8 cellular contexts compared by ENCODE assay signal in the genomic region with DNA sequence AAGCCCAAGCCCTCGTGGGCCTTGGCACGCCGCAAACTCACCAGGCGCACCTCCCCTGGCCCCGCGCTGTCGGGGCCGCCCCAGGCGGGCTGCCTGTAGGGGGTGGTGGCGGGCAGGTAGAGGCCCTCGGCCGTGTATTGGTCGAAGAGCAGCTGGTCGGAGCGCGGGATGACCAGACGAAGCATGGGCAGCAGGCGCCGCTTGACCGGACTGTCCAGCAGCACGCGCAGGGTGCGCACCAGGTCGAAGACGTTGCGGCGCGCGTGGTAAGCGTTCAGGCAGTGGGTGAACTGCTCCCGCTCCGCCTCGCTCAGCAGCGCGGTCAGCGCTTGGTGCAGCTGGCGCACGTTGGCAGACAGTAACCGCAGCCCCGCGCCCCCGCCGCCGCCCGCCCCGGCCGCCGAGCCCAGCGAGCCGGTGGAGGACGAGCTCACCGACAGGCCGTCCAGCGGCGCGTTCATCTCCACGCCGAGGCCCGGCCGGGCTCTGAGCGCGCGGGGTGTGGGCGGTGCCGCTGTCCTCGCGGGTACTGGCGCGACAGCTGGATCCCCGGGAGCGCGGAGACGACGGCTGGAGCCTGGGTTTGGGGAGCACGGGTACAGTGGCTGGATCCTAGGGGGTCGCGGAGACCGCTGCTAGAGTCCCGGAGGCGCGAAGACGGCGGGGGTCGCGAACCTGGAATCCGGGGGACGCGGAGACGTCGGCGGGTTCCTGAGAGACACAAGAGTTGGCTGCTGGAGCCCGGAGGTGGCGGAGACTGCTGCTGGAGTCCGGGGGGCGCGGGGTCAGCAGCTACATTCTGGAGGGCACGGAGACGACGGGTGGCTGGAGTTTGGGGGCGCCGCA. TPM values are rescaled to one million over a fixed set of nuclear protein-coding genes. Genes with fewer than 3 reads are reported as not detected.
DNase-seq lines count a peak whose midpoint lies in the region; ATAC-seq and TF ChIP-seq lines count a peak whose summit lies in the region.

No MANE protein-coding gene starts in this region.

- H3K36me3 Mint-ChIP-seq in WTC11, result no peaks in the 10 kb centered on the region

- DNase-seq in AG09309 (ENCODE audit: low read depth) (no peak), HEK293T (ENCODE audit: extremely low spot score) (peak; percentile 39), WTC11 (ENCODE audit: low spot score) (peak; percentile 69), left kidney (ENCODE audit: low read depth, low spot score) (peak; percentile 84), NCI-H446 treated with DMSO at 0.1 percent for 48 hours (lab: John Stamatoyannopoulos, UW) (no peak)
- peak; percentile 42 to 57 for DNase-seq in stimulated activated CD4-positive, alpha-beta T cell treated with anti-CD3 and anti-CD28 coated beads, Interleukin-2, amount 100 ng/mL, for 24 hours

- ATAC-seq in WTC11 (peak; percentile 20), GM21825 (IDR thresholded peaks at IDR 0.05; ENCODE audit: unreplicated experiment) (no peak)

- peak overlapping the region; percentile 93 for H3K4me3 ChIP-seq in AG09309 (ENCODE audit: control insufficient read depth, low read depth, low read length)

- peak overlapping the region; percentile 75 for H3K4me3 Mint-ChIP-seq in WTC11

- H3K27ac ChIP-seq in cingulate gyrus (ENCODE audit: low read depth, low read length), result peak overlapping the region; percentile 77

- H3K27me3 Mint-ChIP-seq in WTC11 (ENCODE audit: low read depth), result peaks cover 17% of the 10 kb centered on the region

- POLR2A ChIA-PET in HEK293T (lab: Yijun Ruan, JAX), result interaction anchor here (5.8 kb wide), 1 partner anchor 83 kb away, joined by 46 read pairs; a partner anchor contains a TSS
- POLR2A ChIA-PET in WTC11 (lab: Charles Lee), result interaction anchor here (0.8 to 1.7 kb wide), 4 partner anchors 77 to 156 kb away, joined by 3 to 6 read pairs (median 4); a partner anchor contains a TSS

- H3K4me1 Mint-ChIP-seq in WTC11, result peaks cover 66% of the 10 kb centered on the region

- peak; percentile 53 for TF ChIP-seq CTCF in AG09309 (IDR thresholded peaks at IDR 0.05; ENCODE audit: control insufficient read depth, insufficient read depth, low read depth, low read length, missing control alignments)
- peak; percentile 36; the same call in 1 of the 2 replicates for TF ChIP-seq CTCF in WTC11 (IDR thresholded peaks at IDR 0.05)

- CTCF ChIA-PET in HEK293T (lab: Yijun Ruan, JAX), result no interaction called here
- CTCF ChIA-PET in WTC11 (lab: Charles Lee), result interaction anchor here (0.6 to 5.7 kb wide), 28 partner anchors 9 to 589 kb away, joined by 3 to 86 read pairs (median 4); a partner anchor contains a TSS

- H3K9me3 Mint-ChIP-seq in WTC11, result no peaks in the 10 kb centered on the region

- no peak overlapping the region for H3K27ac Mint-ChIP-seq in WTC11

TF ChIP-seq in HEK293T, 16 proteins besides CTCF, POLR2A, EP300 and RAD21:
- TF ChIP-seq BHLHE40 (IDR thresholded peaks at IDR 0.05; ENCODE audit: borderline replicate concordance) (no peak), L3MBTL2 (conservative IDR thresholded peaks at IDR 0.05) (peak; percentile 56; the same call in 1 of the 2 replicates)
TF ChIP-seq in HEK293T: peak in this region for 1.

TF ChIP-seq in WTC11, 78 proteins besides CTCF, POLR2A, EP300 and RAD21 (continues in another document):
- TF ChIP-seq, protein P1, sequence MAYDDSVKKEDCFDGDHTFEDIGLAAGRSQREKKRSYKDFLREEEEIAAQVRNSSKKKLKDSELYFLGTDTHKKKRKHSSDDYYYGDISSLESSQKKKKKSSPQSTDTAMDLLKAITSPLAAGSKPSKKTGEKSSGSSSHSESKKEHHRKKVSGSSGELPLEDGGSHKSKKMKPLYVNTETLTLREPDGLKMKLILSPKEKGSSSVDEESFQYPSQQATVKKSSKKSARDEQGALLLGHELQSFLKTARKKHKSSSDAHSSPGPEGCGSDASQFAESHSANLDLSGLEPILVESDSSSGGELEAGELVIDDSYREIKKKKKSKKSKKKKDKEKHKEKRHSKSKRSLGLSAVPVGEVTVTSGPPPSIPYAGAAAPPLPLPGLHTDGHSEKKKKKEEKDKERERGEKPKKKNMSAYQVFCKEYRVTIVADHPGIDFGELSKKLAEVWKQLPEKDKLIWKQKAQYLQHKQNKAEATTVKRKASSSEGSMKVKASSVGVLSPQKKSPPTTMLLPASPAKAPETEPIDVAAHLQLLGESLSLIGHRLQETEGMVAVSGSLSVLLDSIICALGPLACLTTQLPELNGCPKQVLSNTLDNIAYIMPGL (CRISPR knock-in tag; IDR thresholded peaks at IDR 0.05), result peak; percentile 90
- TF ChIP-seq, protein P2, sequence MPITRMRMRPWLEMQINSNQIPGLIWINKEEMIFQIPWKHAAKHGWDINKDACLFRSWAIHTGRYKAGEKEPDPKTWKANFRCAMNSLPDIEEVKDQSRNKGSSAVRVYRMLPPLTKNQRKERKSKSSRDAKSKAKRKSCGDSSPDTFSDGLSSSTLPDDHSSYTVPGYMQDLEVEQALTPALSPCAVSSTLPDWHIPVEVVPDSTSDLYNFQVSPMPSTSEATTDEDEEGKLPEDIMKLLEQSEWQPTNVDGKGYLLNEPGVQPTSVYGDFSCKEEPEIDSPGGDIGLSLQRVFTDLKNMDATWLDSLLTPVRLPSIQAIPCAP (CRISPR knock-in tag; IDR thresholded peaks at IDR 0.05), result peak; percentile 17; the same call in 1 of the 2 replicates
- TF ChIP-seq, protein P3, sequence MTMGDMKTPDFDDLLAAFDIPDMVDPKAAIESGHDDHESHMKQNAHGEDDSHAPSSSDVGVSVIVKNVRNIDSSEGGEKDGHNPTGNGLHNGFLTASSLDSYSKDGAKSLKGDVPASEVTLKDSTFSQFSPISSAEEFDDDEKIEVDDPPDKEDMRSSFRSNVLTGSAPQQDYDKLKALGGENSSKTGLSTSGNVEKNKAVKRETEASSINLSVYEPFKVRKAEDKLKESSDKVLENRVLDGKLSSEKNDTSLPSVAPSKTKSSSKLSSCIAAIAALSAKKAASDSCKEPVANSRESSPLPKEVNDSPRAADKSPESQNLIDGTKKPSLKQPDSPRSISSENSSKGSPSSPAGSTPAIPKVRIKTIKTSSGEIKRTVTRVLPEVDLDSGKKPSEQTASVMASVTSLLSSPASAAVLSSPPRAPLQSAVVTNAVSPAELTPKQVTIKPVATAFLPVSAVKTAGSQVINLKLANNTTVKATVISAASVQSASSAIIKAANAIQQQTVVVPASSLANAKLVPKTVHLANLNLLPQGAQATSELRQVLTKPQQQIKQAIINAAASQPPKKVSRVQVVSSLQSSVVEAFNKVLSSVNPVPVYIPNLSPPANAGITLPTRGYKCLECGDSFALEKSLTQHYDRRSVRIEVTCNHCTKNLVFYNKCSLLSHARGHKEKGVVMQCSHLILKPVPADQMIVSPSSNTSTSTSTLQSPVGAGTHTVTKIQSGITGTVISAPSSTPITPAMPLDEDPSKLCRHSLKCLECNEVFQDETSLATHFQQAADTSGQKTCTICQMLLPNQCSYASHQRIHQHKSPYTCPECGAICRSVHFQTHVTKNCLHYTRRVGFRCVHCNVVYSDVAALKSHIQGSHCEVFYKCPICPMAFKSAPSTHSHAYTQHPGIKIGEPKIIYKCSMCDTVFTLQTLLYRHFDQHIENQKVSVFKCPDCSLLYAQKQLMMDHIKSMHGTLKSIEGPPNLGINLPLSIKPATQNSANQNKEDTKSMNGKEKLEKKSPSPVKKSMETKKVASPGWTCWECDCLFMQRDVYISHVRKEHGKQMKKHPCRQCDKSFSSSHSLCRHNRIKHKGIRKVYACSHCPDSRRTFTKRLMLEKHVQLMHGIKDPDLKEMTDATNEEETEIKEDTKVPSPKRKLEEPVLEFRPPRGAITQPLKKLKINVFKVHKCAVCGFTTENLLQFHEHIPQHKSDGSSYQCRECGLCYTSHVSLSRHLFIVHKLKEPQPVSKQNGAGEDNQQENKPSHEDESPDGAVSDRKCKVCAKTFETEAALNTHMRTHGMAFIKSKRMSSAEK (CRISPR knock-in tag; IDR thresholded peaks at IDR 0.05; ENCODE audit: borderline replicate concordance), result no peak
- TF ChIP-seq, protein P4, sequence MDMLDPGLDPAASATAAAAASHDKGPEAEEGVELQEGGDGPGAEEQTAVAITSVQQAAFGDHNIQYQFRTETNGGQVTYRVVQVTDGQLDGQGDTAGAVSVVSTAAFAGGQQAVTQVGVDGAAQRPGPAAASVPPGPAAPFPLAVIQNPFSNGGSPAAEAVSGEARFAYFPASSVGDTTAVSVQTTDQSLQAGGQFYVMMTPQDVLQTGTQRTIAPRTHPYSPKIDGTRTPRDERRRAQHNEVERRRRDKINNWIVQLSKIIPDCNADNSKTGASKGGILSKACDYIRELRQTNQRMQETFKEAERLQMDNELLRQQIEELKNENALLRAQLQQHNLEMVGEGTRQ (CRISPR knock-in tag; IDR thresholded peaks at IDR 0.05), result no peak
- peak; percentile 90 for TF ChIP-seq RELA (CRISPR knock-in tag; IDR thresholded peaks at IDR 0.05; ENCODE audit: borderline replicate concordance)
- TF ChIP-seq, protein P5, sequence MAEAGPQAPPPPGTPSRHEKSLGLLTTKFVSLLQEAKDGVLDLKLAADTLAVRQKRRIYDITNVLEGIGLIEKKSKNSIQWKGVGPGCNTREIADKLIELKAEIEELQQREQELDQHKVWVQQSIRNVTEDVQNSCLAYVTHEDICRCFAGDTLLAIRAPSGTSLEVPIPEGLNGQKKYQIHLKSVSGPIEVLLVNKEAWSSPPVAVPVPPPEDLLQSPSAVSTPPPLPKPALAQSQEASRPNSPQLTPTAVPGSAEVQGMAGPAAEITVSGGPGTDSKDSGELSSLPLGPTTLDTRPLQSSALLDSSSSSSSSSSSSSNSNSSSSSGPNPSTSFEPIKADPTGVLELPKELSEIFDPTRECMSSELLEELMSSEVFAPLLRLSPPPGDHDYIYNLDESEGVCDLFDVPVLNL (CRISPR knock-in tag; IDR thresholded peaks at IDR 0.05; ENCODE audit: borderline replicate concordance, low read depth), result peak; percentile 18; the same call in 1 of the 2 replicates
- TF ChIP-seq GRHL2 (CRISPR knock-in tag; IDR thresholded peaks at IDR 0.05; ENCODE audit: insufficient replicate concordance, severe bottlenecking), result no peak

RNA-seq across cellular contexts. Expression of a gene that starts 0.7 kb away (rescaled TPM):
- total RNA-seq in WTC11 (2021), result 20.6 to 24.3 TPM (median 23.3 TPM) in 3 replicates

Comparison
In these comparisons a context has a peak if more than half of its experiments do, and no peak if none do; other contexts are left out.
1. DNase-seq: peak in HEK293T (single experiment), WTC11 (single experiment), left kidney (single experiment) and stimulated activated CD4-positive, alpha-beta T cell treated with anti-CD3 and anti-CD28 coated beads, Interleukin-2, amount 100 ng/mL, for 24 hours (2 of 2); none in AG09309 (single experiment) and NCI-H446 treated with DMSO at 0.1 percent for 48 hours (single experiment).